In the genomic region with DNA sequence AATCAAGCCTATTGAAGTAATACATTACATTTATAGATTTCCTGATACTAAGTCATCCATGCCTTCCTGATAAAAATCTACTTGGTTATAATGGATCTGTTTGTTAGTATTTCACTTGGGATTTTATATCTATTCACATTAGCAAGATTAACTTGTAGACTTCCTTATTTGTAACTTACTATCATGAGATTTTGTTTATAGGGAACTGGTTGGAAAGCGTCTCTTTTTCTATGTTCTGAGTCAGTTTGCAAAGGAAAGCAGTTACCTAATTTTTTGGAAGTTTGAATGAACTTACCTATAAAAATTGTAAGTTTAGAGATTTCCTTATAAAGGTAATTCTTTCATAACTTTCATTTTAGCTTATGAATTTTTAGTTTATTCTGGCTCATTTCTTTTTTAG, we compare ENCODE assay signal across 21 cellular contexts.
"Had no signal": no experiment of that assay in that cellular context is flagged by ENCODE, and none has a peak within 500 bp of the region (broad histone marks: within the 10 kb centered on the region; RNA-seq: fewer than 3 reads in every experiment).

No MANE protein-coding gene starts in this region.

- H3K9me3 ChIP-seq: body of pancreas had no signal

- H3K4me3 ChIP-seq: body of pancreas, PC-9 had no signal

- H3K4me1 ChIP-seq: body of pancreas had no signal

- H3K27ac ChIP-seq: body of pancreas, PC-9 had no signal

- DNase-seq: activated CD4-positive, alpha-beta T cell treated with anti-CD3 and anti-CD28 coated beads for 48 hours; activated CD4-positive, alpha-beta T cell treated with anti-CD3 and anti-CD28 coated beads, Interleukin-2, amount 50 U/mL, for 4 hours; activated CD4-positive, CD25-positive, alpha-beta regulatory T cell treated with anti-CD3 and anti-CD28 coated beads, Interleukin-2, amount 50 U/mL, for 72 hours; activated CD8-positive, alpha-beta memory T cell treated with anti-CD3 and anti-CD28 coated beads, Interleukin-2, amount 10 ng/mL, durations not matched to agents 7 days and 5 days; activated effector memory CD4-positive, alpha-beta T cell treated with Interleukin-2 at 50 U/mL for 16 hours; activated naive CD4-positive, alpha-beta T cell; activated T-cell treated with anti-CD3 and anti-CD28 coated beads, Interleukin-2, amount 50 U/mL, for 24 hours; aorta; body of pancreas; central memory CD4-positive, alpha-beta T cell; KG1; NCI-H1105 treated with DMSO at 0.1 percent for 48 hours; NCI-H1436 treated with DMSO at 0.1 percent for 48 hours; NCI-H187; NCI-H2081; NCI-H510A treated with DMSO at 0.1 percent for 48 hours; NCI-H69; NK-92 treated with Interleukin-12 subunit alpha and Interleukin-12 subunit beta, amount 100 ng/mL, for 24 hours; PC-9; SHP77 treated with DMSO at 0.1 percent for 48 hours; T-helper 9 cell had no signal

- H3K27me3 ChIP-seq: body of pancreas had no signal
